25 cellular contexts compared by ENCODE assay signal in genomic region chr15:51224428-51224827, GRCh38.
DNase-seq lines count a peak whose midpoint lies in the region; ATAC-seq and TF ChIP-seq lines count a peak whose summit lies in the region.
"Had no signal": no experiment of that assay in that cellular context is flagged by ENCODE, and none has a peak within 500 bp of the region (broad histone marks: within the 10 kb centered on the region; RNA-seq: fewer than 3 reads in every experiment).

No MANE protein-coding gene starts in this region.

- H3K27ac ChIP-seq in GM23248 = peak overlapping the region; percentile 85
- peak overlapping the region; percentile 18 to 19 for H3K27ac ChIP-seq in tibial artery
- H3K27ac ChIP-seq: hepatocyte, testis, vagina, WERI-Rb-1 had no signal

- H3K4me1 Mint-ChIP-seq in naive thymus-derived CD8-positive, alpha-beta T cell = peaks cover 0 to 4% (median 0%) of the 10 kb centered on the region in 4 donors
- H3K4me1 Mint-ChIP-seq in activated T-cell treated with anti-CD3 and anti-CD28 coated beads, Interleukin-2, amount 50 U/mL, for 24 hours (ENCODE audit: low read depth) = peaks cover 9% of the 10 kb centered on the region

- H3K27me3 ChIP-seq in GM23248 (replicated peaks; ENCODE audit: insufficient read depth) (no peaks in the 10 kb centered on the region), adipocyte (replicated peaks; ENCODE audit: control insufficient read depth, insufficient read depth, low read length) (no peaks in the 10 kb centered on the region), tibial artery (no peaks in the 10 kb centered on the region)
- H3K27me3 ChIP-seq: dorsolateral prefrontal cortex, hepatocyte, right atrium auricular region, testis, vagina had no signal

- DNase-seq in GM23248 = peak; percentile 53
- peak; percentile 25 for DNase-seq in adipocyte (ENCODE audit: low read depth)
- peak; percentile 39 for DNase-seq in fibroblast of pulmonary artery (ENCODE audit: low read depth)
- no peak for DNase-seq in tibial artery
- no peak for DNase-seq in naive thymus-derived CD8-positive, alpha-beta T cell
- DNase-seq in activated T-cell treated with anti-CD3 and anti-CD28 coated beads, Interleukin-2, amount 50 U/mL, for 24 hours = no peak
- DNase-seq: activated CD4-positive, alpha-beta T cell treated with anti-CD3 and anti-CD28 coated beads, Interleukin-2, amount 10 ng/mL, durations not matched to agents 7 days and 5 days; activated naive CD4-positive, alpha-beta T cell treated with anti-CD3 and anti-CD28 coated beads, Interleukin-2, amount 50 U/mL, for 16 hours; CD4-positive, alpha-beta T cell; central memory CD4-positive, alpha-beta T cell; dorsolateral prefrontal cortex; mesendoderm; naive thymus-derived CD4-positive, alpha-beta T cell; NCI-H1417; NCI-H446 treated with DMSO at 0.1 percent for 48 hours; SK-N-SH; stimulated activated CD4-positive, alpha-beta T cell treated with anti-CD3 and anti-CD28 coated beads, Interleukin-4, amount 100 ng/mL, for 4 hours; stimulated activated naive CD4-positive, alpha-beta T cell; testis; WERI-Rb-1 had no signal

- no peaks in the 10 kb centered on the region for H4K20me1 ChIP-seq in GM23248 (ENCODE audit: insufficient read depth)

- H3K79me2 ChIP-seq in GM23248 (ENCODE audit: insufficient read depth) = no peaks in the 10 kb centered on the region
- H3K79me2 ChIP-seq: hepatocyte had no signal

- POLR2A ChIA-PET in naive thymus-derived CD8-positive, alpha-beta T cell (lab: Charles Lee) = no interaction called here

- no peak overlapping the region for H3K4me3 Mint-ChIP-seq in naive thymus-derived CD8-positive, alpha-beta T cell
- no peak overlapping the region for H3K4me3 Mint-ChIP-seq in activated T-cell treated with anti-CD3 and anti-CD28 coated beads, Interleukin-2, amount 50 U/mL, for 24 hours
- H3K4me3 Mint-ChIP-seq: activated CD4-positive, alpha-beta T cell treated with anti-CD3 and anti-CD28 coated beads, Interleukin-2, amount 10 ng/mL, durations not matched to agents 7 days and 5 days; CD4-positive, alpha-beta T cell; naive thymus-derived CD4-positive, alpha-beta T cell; T-helper 2 cell treated with Interferon-gamma antibody and Interleukin-4, amounts not matched to agents 5 μg/mL and 100 μg/mL, for 36 hours had no signal

- TF ChIP-seq CTCF in fibroblast of pulmonary artery (IDR thresholded peaks at IDR 0.05; ENCODE audit: low read length, missing control alignments) (no peak), tibial artery (IDR thresholded peaks at IDR 0.05) (no peak)

- peaks cover 47% of the 10 kb centered on the region for H3F3A ChIP-seq in GM23248 (ENCODE audit: insufficient read depth)

- in situ Hi-C loops in GM23248 (cut with MboI) = no loop called here

- no peaks in the 10 kb centered on the region for H3K36me3 ChIP-seq in GM23248 (ENCODE audit: low read depth)
- H3K36me3 ChIP-seq in adipocyte (ENCODE audit: control insufficient read depth, insufficient read depth, low read length, severe bottlenecking) = no peaks in the 10 kb centered on the region
- H3K36me3 ChIP-seq in tibial artery = no peaks in the 10 kb centered on the region
- H3K36me3 ChIP-seq: right atrium auricular region, vagina, WERI-Rb-1 had no signal

- H3K27me3 Mint-ChIP-seq in naive thymus-derived CD8-positive, alpha-beta T cell = peaks cover 7 to 62% (median 23%) of the 10 kb centered on the region in 5 donors
- H3K27me3 Mint-ChIP-seq in activated T-cell treated with anti-CD3 and anti-CD28 coated beads, Interleukin-2, amount 50 U/mL, for 24 hours = peaks cover 13% of the 10 kb centered on the region

- intact Hi-C loops in tibial artery (cut with DNase I; ENCODE audit: low total_unique reads) = no loop called here

- no peaks in the 10 kb centered on the region for H3K9me2 ChIP-seq in GM23248 (ENCODE audit: insufficient read depth)
- H3K9me2 ChIP-seq: SK-N-SH had no signal

- no peaks in the 10 kb centered on the region for H3K9me3 ChIP-seq in GM23248 (ENCODE audit: low read depth)
- H3K9me3 ChIP-seq in adipocyte (ENCODE audit: control insufficient read depth, low read length) = no peaks in the 10 kb centered on the region
- H3K9me3 ChIP-seq in tibial artery = no peaks in the 10 kb centered on the region
- H3K9me3 ChIP-seq: right atrium auricular region, SK-N-SH, testis, vagina had no signal

- no peak overlapping the region for H3K27ac Mint-ChIP-seq in naive thymus-derived CD8-positive, alpha-beta T cell
- H3K27ac Mint-ChIP-seq in activated T-cell treated with anti-CD3 and anti-CD28 coated beads, Interleukin-2, amount 50 U/mL, for 24 hours = no peak overlapping the region
- H3K27ac Mint-ChIP-seq: activated CD4-positive, alpha-beta T cell treated with anti-CD3 and anti-CD28 coated beads, Interleukin-2, amount 10 ng/mL, durations not matched to agents 7 days and 5 days; CD4-positive, alpha-beta T cell; naive thymus-derived CD4-positive, alpha-beta T cell; T-helper 2 cell treated with Interferon-gamma antibody and Interleukin-4, amounts not matched to agents 5 μg/mL and 100 μg/mL, for 36 hours had no signal

- H3K9me3 Mint-ChIP-seq in naive thymus-derived CD8-positive, alpha-beta T cell = no peaks in the 10 kb centered on the region
- H3K9me3 Mint-ChIP-seq in activated T-cell treated with anti-CD3 and anti-CD28 coated beads, Interleukin-2, amount 50 U/mL, for 24 hours = no peaks in the 10 kb centered on the region
- H3K9me3 Mint-ChIP-seq: activated CD4-positive, alpha-beta T cell treated with anti-CD3 and anti-CD28 coated beads, Interleukin-2, amount 10 ng/mL, durations not matched to agents 7 days and 5 days; CD4-positive, alpha-beta T cell; T-helper 2 cell treated with Interferon-gamma antibody and Interleukin-4, amounts not matched to agents 5 μg/mL and 100 μg/mL, for 36 hours had no signal

- peak overlapping the region; percentile 75 for H3K4me2 ChIP-seq in GM23248 (ENCODE audit: unreplicated experiment)
- H3K4me2 ChIP-seq: hepatocyte, SK-N-SH had no signal

- peak overlapping the region; percentile 38 for H3K4me3 ChIP-seq in GM23248
- peak overlapping the region; percentile 45 for H3K4me3 ChIP-seq in adipocyte (ENCODE audit: low read length)
- no peak overlapping the region for H3K4me3 ChIP-seq in fibroblast of pulmonary artery (replicated peaks; ENCODE audit: low read depth, low read length)
- no peak overlapping the region for H3K4me3 ChIP-seq in tibial artery
- H3K4me3 ChIP-seq: dorsolateral prefrontal cortex, hepatocyte, right atrium auricular region, testis, vagina had no signal

- no peak for ATAC-seq in naive thymus-derived CD8-positive, alpha-beta T cell
- ATAC-seq in GM18498 (IDR thresholded peaks at IDR 0.05; ENCODE audit: unreplicated experiment) = no peak
- ATAC-seq: naive thymus-derived CD4-positive, alpha-beta T cell had no signal

- H2AFZ ChIP-seq in GM23248 = 0 out of 2 replicates have a peak overlapping the region, but pooled peaks have one; percentile 29
- H2AFZ ChIP-seq: hepatocyte had no signal

- no peaks in the 10 kb centered on the region for H3K36me3 Mint-ChIP-seq in naive thymus-derived CD8-positive, alpha-beta T cell
- H3K36me3 Mint-ChIP-seq in activated T-cell treated with anti-CD3 and anti-CD28 coated beads, Interleukin-2, amount 50 U/mL, for 24 hours (ENCODE audit: low read depth) = no peaks in the 10 kb centered on the region
- H3K36me3 Mint-ChIP-seq: naive thymus-derived CD4-positive, alpha-beta T cell had no signal

- H3K4me1 ChIP-seq in GM23248 (ENCODE audit: insufficient read depth) (peaks cover 44% of the 10 kb centered on the region), adipocyte (ENCODE audit: control insufficient read depth, insufficient read depth, low read length) (peaks cover 65% of the 10 kb centered on the region), tibial artery (peaks cover 0 to 41% (median 17%) of the 10 kb centered on the region in 4 donors)
- H3K4me1 ChIP-seq: testis had no signal

- H3K9ac ChIP-seq in GM23248 (peak overlapping the region; percentile 58), adipocyte (ENCODE audit: low read length) (peak overlapping the region; percentile 78)
- H3K9ac ChIP-seq: SK-N-SH had no signal

Comparison
In these comparisons a context has a peak if more than half of its experiments do, and no peak if none do; other contexts are left out.
1. DNase-seq: peak in GM23248 (single experiment), adipocyte (single experiment) and fibroblast of pulmonary artery (single experiment); none in tibial artery (0 of 2), naive thymus-derived CD8-positive, alpha-beta T cell (0 of 10) and activated T-cell treated with anti-CD3 and anti-CD28 coated beads, Interleukin-2, amount 50 U/mL, for 24 hours (single experiment).
2. H3K4me3 ChIP-seq: peak in GM23248 (single experiment) and adipocyte (single experiment); none in fibroblast of pulmonary artery (single experiment) and tibial artery (0 of 2).